18 cellular contexts compared by ENCODE assay signal in genomic region chr5:86864022-86864421, GRCh38.
"Had no signal": no experiment of that assay in that cellular context is flagged by ENCODE, and none has a peak within 500 bp of the region (broad histone marks: within the 10 kb centered on the region; RNA-seq: fewer than 3 reads in every experiment).

No MANE protein-coding gene starts in this region.

- H3K9me3 ChIP-seq: right atrium auricular region, tibial nerve, vagina had no signal

- H3K36me3 Mint-ChIP-seq: immature natural killer cell; natural killer cell treated with Interleukin-12 subunit alpha and Interleukin-12 subunit beta and Interleukin-15 and Interleukin-18, amount 100 ng/mL, for 72 hours had no signal

- H3K36me3 ChIP-seq: right atrium auricular region, tibial nerve, vagina had no signal

- H3K27me3 ChIP-seq: right atrium auricular region, tibial nerve, vagina had no signal

- H3K9me3 Mint-ChIP-seq: activated naive CD4-positive, alpha-beta T cell treated with anti-CD3 and anti-CD28 coated beads for 36 hours; activated T-helper 2 cell treated with anti-CD3 and anti-CD28 coated beads, Interferon-gamma antibody, Interleukin-2, Interleukin-4, amounts not matched to agents 10 μg/mL and 5 μg/mL and 100 μg/mL, durations not matched to agents 14 hours and 24 hours and 36 hours; natural killer cell treated with Interleukin-12 subunit alpha and Interleukin-12 subunit beta and Interleukin-15 and Interleukin-18, amount 100 ng/mL, for 72 hours had no signal

- H3K27ac ChIP-seq: right atrium auricular region, tibial nerve, vagina, VCaP had no signal

- H3K4me3 Mint-ChIP-seq: activated naive CD4-positive, alpha-beta T cell treated with anti-CD3 and anti-CD28 coated beads for 36 hours; immature natural killer cell; natural killer cell treated with Interleukin-12 subunit alpha and Interleukin-12 subunit beta and Interleukin-15 and Interleukin-18, amount 100 ng/mL, for 72 hours had no signal

- H3K4me1 ChIP-seq: right atrium auricular region, vagina had no signal

- H3K27ac Mint-ChIP-seq: activated naive CD4-positive, alpha-beta T cell treated with anti-CD3 and anti-CD28 coated beads for 36 hours; activated T-helper 2 cell treated with anti-CD3 and anti-CD28 coated beads, Interferon-gamma antibody, Interleukin-2, Interleukin-4, amounts not matched to agents 10 μg/mL and 5 μg/mL and 100 μg/mL, durations not matched to agents 14 hours and 24 hours and 36 hours; immature natural killer cell; natural killer cell treated with Interleukin-12 subunit alpha and Interleukin-12 subunit beta and Interleukin-15 and Interleukin-18, amount 100 ng/mL, for 72 hours had no signal

- DNase-seq: activated CD4-positive, alpha-beta T cell treated with anti-CD3 and anti-CD28 coated beads for 1 hour; activated CD4-positive, alpha-beta T cell treated with anti-CD3 and anti-CD28 coated beads, Interleukin-2, amount 50 U/mL, for 48 hours; activated naive CD4-positive, alpha-beta T cell treated with anti-CD3 and anti-CD28 coated beads for 36 hours; activated T-cell treated with anti-CD3 and anti-CD28 coated beads, Interleukin-2, amount 50 U/mL, for 1 hour; caudate nucleus; immature natural killer cell; mesendoderm; occipital lobe; stimulated activated CD4-positive, alpha-beta T cell treated with anti-CD3 and anti-CD28 coated beads, Interleukin-15, amount 100 ng/mL, for 24 hours; stimulated activated CD4-positive, alpha-beta T cell treated with anti-CD3 and anti-CD28 coated beads, Interleukin-4, amount 100 ng/mL, for 1 hour; stimulated activated naive CD4-positive, alpha-beta T cell had no signal

- ATAC-seq: esophagus mucosa; natural killer cell treated with Interleukin-12 subunit alpha and Interleukin-12 subunit beta and Interleukin-15 and Interleukin-18, amount 100 ng/mL, for 72 hours had no signal

- H3K4me1 Mint-ChIP-seq: immature natural killer cell had no signal

- H3K4me3 ChIP-seq: right atrium auricular region, tibial nerve, vagina had no signal
